In genomic region chr7:137671920-137672319, GRCh38 we compare ENCODE assay signal across 32 cellular contexts.
"Had no signal": no experiment of that assay in that cellular context is flagged by ENCODE, and none has a peak within 500 bp of the region (broad histone marks: within the 10 kb centered on the region; RNA-seq: fewer than 3 reads in every experiment).

No MANE protein-coding gene starts in this region.

- H3K27me3 ChIP-seq: brain microvascular endothelial cell had no signal

- H3K27ac ChIP-seq: brain microvascular endothelial cell, PC-9, RWPE1, WERI-Rb-1 had no signal

- ATAC-seq: activated CD8-positive, alpha-beta memory T cell treated with anti-CD3 and anti-CD28 coated beads, Interleukin-2, amount 10 ng/mL, durations not matched to agents 7 days and 5 days; activated naive CD8-positive, alpha-beta T cell treated with anti-CD3 and anti-CD28 coated beads, Interleukin-2, amount 50 U/mL, for 24 hours; Right ventricle myocardium inferior; SK-N-SH treated with all-trans-retinoic acid at 6 μM for 48 hours had no signal

- DNase-seq: activated CD4-positive, alpha-beta memory T cell treated with anti-CD3 and anti-CD28 coated beads, Interleukin-2, amount 10 ng/mL, durations not matched to agents 7 days and 5 days; activated CD4-positive, alpha-beta T cell treated with anti-CD3 and anti-CD28 coated beads for 1 hour; activated CD4-positive, alpha-beta T cell treated with anti-CD3 and anti-CD28 coated beads for 48 hours; activated CD4-positive, CD25-positive, alpha-beta regulatory T cell; activated CD8-positive, alpha-beta memory T cell treated with anti-CD3 and anti-CD28 coated beads for 24 hours; activated CD8-positive, alpha-beta memory T cell treated with anti-CD3 and anti-CD28 coated beads, Interleukin-2, amount 10 ng/mL, durations not matched to agents 7 days and 5 days; activated CD8-positive, alpha-beta memory T cell treated with anti-CD3 and anti-CD28 coated beads, Interleukin-2, amount 50 U/mL, for 48 hours; activated effector memory CD4-positive, alpha-beta T cell treated with Interleukin-2 at 50 U/mL for 16 hours; activated naive CD4-positive, alpha-beta T cell treated with anti-CD3 and anti-CD28 coated beads, Interleukin-2, amount 10 ng/mL, durations not matched to agents 7 days and 5 days; activated naive CD8-positive, alpha-beta T cell treated with anti-CD3 and anti-CD28 coated beads, Interleukin-2, amount 50 U/mL, for 24 hours; activated T-cell treated with anti-CD3 and anti-CD28 coated beads, Interleukin-2, amount 50 U/mL, for 48 hours; aorta; brain microvascular endothelial cell; NCI-H1105; NCI-H1417 treated with DMSO at 0.1 percent for 48 hours; NCI-H187 treated with DMSO at 0.1 percent for 48 hours; NCI-H2081 treated with DMSO at 0.1 percent for 48 hours; NCI-H226; NCI-H446 treated with DMSO at 0.1 percent for 48 hours; NCI-H524; NCI-H748 treated with DMSO at 0.1 percent for 48 hours; NK-92 treated with Interleukin-12 subunit alpha and Interleukin-12 subunit beta, amount 100 ng/mL, for 24 hours; PC-9; SIG-M5; SW 1271; T-helper 1 cell; T1000; WERI-Rb-1 had no signal

- FAIRE-seq: RCC 7860 had no signal

- H3K4me3 ChIP-seq: PC-9 had no signal

- H3K36me3 ChIP-seq: brain microvascular endothelial cell, WERI-Rb-1 had no signal

- H2AFZ ChIP-seq: PC-9 had no signal

- H3K4me2 ChIP-seq: PC-9 had no signal
